In genomic region chr17:59627770-59628171, GRCh38 we compare ENCODE assay signal across 11 cellular contexts. TPM values are rescaled to one million over a fixed set of nuclear protein-coding genes. Genes with fewer than 3 reads are reported as not detected.
A peak's percentile ranks its signal among the peaks of the same experiment; 100 is the strongest.
DNase-seq lines count a peak whose midpoint lies in the region; ATAC-seq and TF ChIP-seq lines count a peak whose summit lies in the region.
"Had no signal": no experiment of that assay in that cellular context is flagged by ENCODE, and none has a peak within 500 bp of the region (broad histone marks: within the 10 kb centered on the region; RNA-seq: fewer than 3 reads in every experiment).

No MANE protein-coding gene starts in this region.

- H3K4me2 ChIP-seq in hepatocyte: peak overlapping the region; percentile 43

- H3K4me1 Mint-ChIP-seq in stimulated activated naive CD8-positive, alpha-beta T cell treated with anti-CD3 and anti-CD28 coated beads, Interleukin-15, Interleukin-2, amounts not matched to agents 100 ng/mL and 50 ng/mL, for 24 hours (ENCODE audit: low read depth): peaks cover 80% of the 10 kb centered on the region

- H3K9me3 Mint-ChIP-seq in stimulated activated naive CD8-positive, alpha-beta T cell treated with anti-CD3 and anti-CD28 coated beads, Interleukin-15, Interleukin-2, amounts not matched to agents 100 ng/mL and 50 ng/mL, for 24 hours: no peaks in the 10 kb centered on the region

- peak overlapping the region; percentile 33 for H3K27ac Mint-ChIP-seq in stimulated activated naive CD8-positive, alpha-beta T cell treated with anti-CD3 and anti-CD28 coated beads, Interleukin-15, Interleukin-2, amounts not matched to agents 100 ng/mL and 50 ng/mL, for 24 hours

- H3K4me3 ChIP-seq in SK-N-MC: no peak overlapping the region; the same call in 1 of the 2 replicates
- no peak overlapping the region for H3K4me3 ChIP-seq in hepatocyte
- no peak overlapping the region for H3K4me3 ChIP-seq in ovary

- peaks cover 100% of the 10 kb centered on the region for H4K20me1 ChIP-seq in hepatocyte (ENCODE audit: insufficient read depth, poor library complexity, severe bottlenecking)

- intact Hi-C loops in ovary (cut with DNase I): no loop called here

- no peak for ATAC-seq in stimulated activated naive CD8-positive, alpha-beta T cell treated with anti-CD3 and anti-CD28 coated beads, Interleukin-15, Interleukin-2, amounts not matched to agents 100 U/mL and 50 U/mL, for 24 hours
- no peak for ATAC-seq in omental fat pad (ENCODE audit: low FRiP score)

- H3K27ac ChIP-seq in SK-N-MC (peak overlapping the region; percentile 81), hepatocyte (peak overlapping the region; percentile 29), substantia nigra (ENCODE audit: low read depth, low read length, poor library complexity, severe bottlenecking) (no peak overlapping the region), ovary (no peak overlapping the region)

- TF ChIP-seq EP300 in ovary (IDR thresholded peaks at IDR 0.05): no peak

- TF ChIP-seq POLR2A in ovary (IDR thresholded peaks at IDR 0.05): no peak

- peaks cover 100% of the 10 kb centered on the region for H3K79me2 ChIP-seq in hepatocyte

- no peak overlapping the region for H3K4me3 Mint-ChIP-seq in stimulated activated naive CD8-positive, alpha-beta T cell treated with anti-CD3 and anti-CD28 coated beads, Interleukin-15, Interleukin-2, amounts not matched to agents 100 ng/mL and 50 ng/mL, for 24 hours

- H3K27me3 ChIP-seq in hepatocyte: no peaks in the 10 kb centered on the region
- no peaks in the 10 kb centered on the region for H3K27me3 ChIP-seq in ovary
- H3K27me3 ChIP-seq: dorsolateral prefrontal cortex had no signal

- peak overlapping the region; percentile 38 for H3K9ac ChIP-seq in SK-N-MC (ENCODE audit: insufficient read length)

- H3K27me3 Mint-ChIP-seq in stimulated activated naive CD8-positive, alpha-beta T cell treated with anti-CD3 and anti-CD28 coated beads, Interleukin-15, Interleukin-2, amounts not matched to agents 100 ng/mL and 50 ng/mL, for 24 hours: no peaks in the 10 kb centered on the region

- H3K9me2 ChIP-seq in hepatocyte (replicated peaks; ENCODE audit: insufficient read depth): no peaks in the 10 kb centered on the region

- WGBS in hepatocyte (ENCODE audit: low lambda C conversion rate, missing lambda C conversion rate): 30% methylated on average over 2 of the region's 2 CpGs
- 21 to 24% (median 21%) methylated on average over 2 of the region's 2 CpGs for WGBS in ovary, 3 donors

- no peaks in the 10 kb centered on the region; the same call in 1 of the 2 replicates for H3K9me3 ChIP-seq in SK-N-MC (ENCODE audit: low read depth, low read length)
- H3K9me3 ChIP-seq in hepatocyte (ENCODE audit: low read depth): no peaks in the 10 kb centered on the region
- no peaks in the 10 kb centered on the region for H3K9me3 ChIP-seq in ovary

- H3K4me1 ChIP-seq in hepatocyte (ENCODE audit: insufficient read depth) (peaks cover 31% of the 10 kb centered on the region), ovary (ENCODE audit: insufficient read depth) (peaks cover 10% of the 10 kb centered on the region)

- DNase-seq in stimulated activated naive CD8-positive, alpha-beta T cell treated with anti-CD3 and anti-CD28 coated beads, Interleukin-15, Interleukin-2, amounts not matched to agents 100 U/mL and 50 U/mL, for 24 hours: no peak
- DNase-seq in SK-N-MC (ENCODE audit: low read depth, low spot score): no peak
- DNase-seq in hepatocyte (ENCODE audit: low spot score): no peak
- no peak for DNase-seq in omental fat pad (ENCODE audit: low spot score)
- no peak for DNase-seq in NCI-H510A treated with DMSO at 0.1 percent for 48 hours (lab: John Stamatoyannopoulos, UW)
- no peak for DNase-seq in substantia nigra (lab: John Stamatoyannopoulos, UW)
- no peak for DNase-seq in ovary
- DNase-seq: activated effector memory CD4-positive, alpha-beta T cell treated with Interleukin-2 at 50 U/mL for 16 hours; C1 segment of cervical spinal cord; dorsolateral prefrontal cortex had no signal

- H3K36me3 ChIP-seq in SK-N-MC (ENCODE audit: insufficient read depth, low read length) (peaks cover 81% of the 10 kb centered on the region), hepatocyte (replicated peaks; ENCODE audit: insufficient read depth, low read depth) (no peaks in the 10 kb centered on the region), ovary (no peaks in the 10 kb centered on the region)

- no peak overlapping the region for H2AFZ ChIP-seq in hepatocyte

- peaks cover 55% of the 10 kb centered on the region for H3K36me3 Mint-ChIP-seq in stimulated activated naive CD8-positive, alpha-beta T cell treated with anti-CD3 and anti-CD28 coated beads, Interleukin-15, Interleukin-2, amounts not matched to agents 100 ng/mL and 50 ng/mL, for 24 hours (ENCODE audit: low read depth)

- TF ChIP-seq CTCF in hepatocyte (IDR thresholded peaks at IDR 0.05; ENCODE audit: poor library complexity) (no peak), omental fat pad (IDR thresholded peaks at IDR 0.05) (no peak), ovary (IDR thresholded peaks at IDR 0.05) (no peak)

RNA-seq across cellular contexts. Expression of gene CLTC, which starts 8.1 kb away (rescaled TPM):
- total RNA-seq in hepatocyte (342 and 356 TPM in 2 replicates), omental fat pad (100 to 1,000 TPM; 217 to 241 (median 230) TPM), ovary (100 to 1,000 TPM; 139 to 219 (median 175) TPM)
- polyA plus RNA-seq in hepatocyte (90.6 and 98.5 TPM in 2 replicates), ovary (100 to 1,000 TPM in 1 of 2 donors, 10 to 100 TPM in 1; 71.4 to 124 TPM)

Comparison
In these comparisons a context has a peak if more than half of its experiments do, and no peak if none do; other contexts are left out.
1. H3K27ac ChIP-seq: peak in SK-N-MC (single experiment) and hepatocyte (single experiment); none in substantia nigra (single experiment) and ovary (0 of 2).